Comparison of ENCODE assay signal across 8 cellular contexts in genomic region chr7:135169141-135169935, GRCh38. TPM values are rescaled to one million over a fixed set of nuclear protein-coding genes. Genes with fewer than 3 reads are reported as not detected.
DNase-seq lines count a peak whose midpoint lies in the region; ATAC-seq and TF ChIP-seq lines count a peak whose summit lies in the region.

No MANE protein-coding gene starts in this region.

- H3K27me3 ChIP-seq in heart left ventricle, result no peaks in the 10 kb centered on the region

- no peaks in the 10 kb centered on the region for H3K9me3 ChIP-seq in heart left ventricle

- peaks cover 0 to 41% (median 39%) of the 10 kb centered on the region in 9 donors for H3K36me3 ChIP-seq in heart left ventricle

- H3K9me3 Mint-ChIP-seq in activated T-helper 1 cell treated with anti-CD3 and anti-CD28 coated beads, Interleukin-12 subunit alpha, Interleukin-12 subunit beta, Interleukin-2, Interleukin-4 antibody, amounts not matched to agents 30 ng/mL and 10 ng/mL and 1 ng/mL, durations not matched to agents 14 hours and 24 hours and 36 hours, result no peaks in the 10 kb centered on the region
- H3K9me3 Mint-ChIP-seq in glutamatergic neuron (ENCODE audit: unreplicated experiment), result peaks cover 8% of the 10 kb centered on the region

- peak overlapping the region; percentile 83 to 100 (median 97) for H3K27ac ChIP-seq in heart left ventricle

- TF ChIP-seq POLR2A in heart left ventricle (IDR thresholded peaks at IDR 0.05), result no peak

- peaks cover 12 to 74% (median 60%) of the 10 kb centered on the region in 12 donors for H3K4me1 ChIP-seq in heart left ventricle

- H3K27ac Mint-ChIP-seq in activated T-helper 1 cell treated with anti-CD3 and anti-CD28 coated beads, Interleukin-12 subunit alpha, Interleukin-12 subunit beta, Interleukin-2, Interleukin-4 antibody, amounts not matched to agents 30 ng/mL and 10 ng/mL and 1 ng/mL, durations not matched to agents 14 hours and 24 hours and 36 hours, result peak overlapping the region; percentile 96
- H3K27ac Mint-ChIP-seq in glutamatergic neuron (ENCODE audit: unreplicated experiment), result peak overlapping the region; percentile 73

- H3K4me3 ChIP-seq in heart left ventricle, result peak overlapping the region; percentile 68 to 99 (median 87)
- H3K4me3 ChIP-seq in skeletal muscle cell (ENCODE audit: low read depth, low read length), result peak overlapping the region; percentile 86

- no peak for ATAC-seq in heart left ventricle
- peak; percentile 43 for ATAC-seq in HG02678 (IDR thresholded peaks at IDR 0.05; ENCODE audit: unreplicated experiment)

- peaks cover 38% of the 10 kb centered on the region for H3K4me1 Mint-ChIP-seq in activated T-helper 1 cell treated with anti-CD3 and anti-CD28 coated beads, Interleukin-12 subunit alpha, Interleukin-12 subunit beta, Interleukin-2, Interleukin-4 antibody, amounts not matched to agents 30 ng/mL and 10 ng/mL and 1 ng/mL, durations not matched to agents 14 hours and 24 hours and 36 hours (ENCODE audit: low read depth)
- H3K4me1 Mint-ChIP-seq in glutamatergic neuron (ENCODE audit: low read depth, unreplicated experiment), result peaks cover 9% of the 10 kb centered on the region

- peak overlapping the region; percentile 95 for H3K4me3 Mint-ChIP-seq in activated T-helper 1 cell treated with anti-CD3 and anti-CD28 coated beads, Interleukin-12 subunit alpha, Interleukin-12 subunit beta, Interleukin-2, Interleukin-4 antibody, amounts not matched to agents 30 ng/mL and 10 ng/mL and 1 ng/mL, durations not matched to agents 14 hours and 24 hours and 36 hours
- peak overlapping the region; percentile 93 for H3K4me3 Mint-ChIP-seq in glutamatergic neuron (ENCODE audit: unreplicated experiment)

- 68 to 73% (median 71%) methylated on average over 11 of the region's 11 CpGs for WGBS in heart left ventricle, 4 donors

- H3K36me3 Mint-ChIP-seq in activated T-helper 1 cell treated with anti-CD3 and anti-CD28 coated beads, Interleukin-12 subunit alpha, Interleukin-12 subunit beta, Interleukin-2, Interleukin-4 antibody, amounts not matched to agents 30 ng/mL and 10 ng/mL and 1 ng/mL, durations not matched to agents 14 hours and 24 hours and 36 hours (ENCODE audit: low read depth), result peaks cover 37% of the 10 kb centered on the region
- H3K36me3 Mint-ChIP-seq in glutamatergic neuron (ENCODE audit: unreplicated experiment), result no peaks in the 10 kb centered on the region

- TF ChIP-seq CTCF in heart left ventricle (IDR thresholded peaks at IDR 0.05) (peak in 6 of 12 donors; percentile 15 to 44 (median 36)), glutamatergic neuron (IDR thresholded peaks at IDR 0.05; ENCODE audit: partially characterized antibody, unreplicated experiment) (peak; percentile 31)

- DNase-seq in heart left ventricle (peak in 2 of 5 donors; percentile 44 to 65), cardiac septum (ENCODE audit: low spot score) (no peak), NCI-H526 treated with DMSO at 0.1 percent for 48 hours (lab: John Stamatoyannopoulos, UW) (peak; percentile 14), glutamatergic neuron (peak; percentile 58), skeletal muscle cell (ENCODE audit: low read depth) (no peak), COR-L47 (lab: John Stamatoyannopoulos, UW) (no peak)
- peak; percentile 38 for DNase-seq in activated T-helper 1 cell treated with anti-CD3 and anti-CD28 coated beads, Interleukin-12 subunit alpha, Interleukin-12 subunit beta, Interleukin-2, Interleukin-4 antibody, amounts not matched to agents 30 ng/mL and 10 ng/mL and 1 ng/mL, durations not matched to agents 14 hours and 24 hours and 36 hours (ENCODE audit: low spot score)

- intact Hi-C loops in heart left ventricle (cut with DNase I), result loop anchor here in 5 of 10 donors (5.0 to 10.0 kb wide), 4 partner anchors 182 to 485 kb away; partner anchors contain the start of genes AGBL3 (in 3 of the 5) and CALD1 (in 2 of the 5)
- intact Hi-C loops in cardiac septum (cut with DNase I), result no loop called here
- intact Hi-C loops in activated T-helper 1 cell treated with anti-CD3 and anti-CD28 coated beads, Interleukin-12 subunit alpha, Interleukin-12 subunit beta, Interleukin-2, Interleukin-4 antibody, amounts not matched to agents 30 ng/mL and 10 ng/mL and 1 ng/mL, durations not matched to agents 14 hours and 24 hours and 36 hours (cut with micrococcal nuclease), result loop anchor here (1.0 kb wide), 1 partner anchor 9 kb away; no protein-coding TSS in a partner anchor

- H3K27me3 Mint-ChIP-seq in activated T-helper 1 cell treated with anti-CD3 and anti-CD28 coated beads, Interleukin-12 subunit alpha, Interleukin-12 subunit beta, Interleukin-2, Interleukin-4 antibody, amounts not matched to agents 30 ng/mL and 10 ng/mL and 1 ng/mL, durations not matched to agents 14 hours and 24 hours and 36 hours (ENCODE audit: insufficient read depth), result no peaks in the 10 kb centered on the region
- peaks cover 1% of the 10 kb centered on the region for H3K27me3 Mint-ChIP-seq in glutamatergic neuron (ENCODE audit: unreplicated experiment)

RNA-seq across cellular contexts. Expression of gene CYREN, which starts 1.2 kb away (rescaled TPM):
- total RNA-seq in heart left ventricle, result 10 to 100 TPM; 18.4 to 35.8 (median 24.9) TPM
- polyA plus RNA-seq in heart left ventricle, result 10 to 100 TPM; 19.5 to 35.8 TPM
- total RNA-seq in cardiac septum, result 24.0 TPM
- total RNA-seq in activated T-helper 1 cell treated with anti-CD3 and anti-CD28 coated beads, Interleukin-12 subunit alpha, Interleukin-12 subunit beta, Interleukin-2, Interleukin-4 antibody, amounts not matched to agents 30 ng/mL and 10 ng/mL and 1 ng/mL, durations not matched to agents 14 hours and 24 hours and 36 hours, result 58.8 and 58.9 TPM in 2 replicates
- 33.3 TPM for total RNA-seq in glutamatergic neuron (ENCODE audit: unreplicated experiment)

RNA-seq across cellular contexts. Expression of gene TMEM140, which starts 21.5 kb away (rescaled TPM):
- total RNA-seq in heart left ventricle (100 to 1,000 TPM in 1 of 9 donors, 10 to 100 TPM in 8; 11.9 to 131 (median 29.5) TPM), cardiac septum (15.2 TPM), glutamatergic neuron (ENCODE audit: unreplicated experiment) (not detected)
- 10 to 100 TPM in 1 of 2 donors, 1 to 10 TPM in 1; 6.7 to 26.5 TPM for polyA plus RNA-seq in heart left ventricle
- total RNA-seq in activated T-helper 1 cell treated with anti-CD3 and anti-CD28 coated beads, Interleukin-12 subunit alpha, Interleukin-12 subunit beta, Interleukin-2, Interleukin-4 antibody, amounts not matched to agents 30 ng/mL and 10 ng/mL and 1 ng/mL, durations not matched to agents 14 hours and 24 hours and 36 hours, result 2.9 and 4.5 TPM in 2 replicates

RNA-seq across cellular contexts. Expression of gene WDR91, which starts 42.0 kb away (rescaled TPM):
- total RNA-seq in heart left ventricle, result 10 to 100 TPM in 1 of 9 donors, 1 to 10 TPM in 8; 3.4 to 11.4 (median 5.8) TPM
- 1 to 10 TPM; 3.0 to 4.4 TPM for polyA plus RNA-seq in heart left ventricle
- 5.2 TPM for total RNA-seq in cardiac septum
- total RNA-seq in activated T-helper 1 cell treated with anti-CD3 and anti-CD28 coated beads, Interleukin-12 subunit alpha, Interleukin-12 subunit beta, Interleukin-2, Interleukin-4 antibody, amounts not matched to agents 30 ng/mL and 10 ng/mL and 1 ng/mL, durations not matched to agents 14 hours and 24 hours and 36 hours, result 34.6 and 35.4 TPM in 2 replicates
- 24.5 TPM for total RNA-seq in glutamatergic neuron (ENCODE audit: unreplicated experiment)

Comparison
In these comparisons a context has a peak if more than half of its experiments do, and no peak if none do; other contexts are left out.
1. DNase-seq: peak in NCI-H526 treated with DMSO at 0.1 percent for 48 hours (single experiment), activated T-helper 1 cell treated with anti-CD3 and anti-CD28 coated beads, Interleukin-12 subunit alpha, Interleukin-12 subunit beta, Interleukin-2, Interleukin-4 antibody, amounts not matched to agents 30 ng/mL and 10 ng/mL and 1 ng/mL, durations not matched to agents 14 hours and 24 hours and 36 hours (single experiment) and glutamatergic neuron (single experiment); none in cardiac septum (single experiment), skeletal muscle cell (single experiment) and COR-L47 (single experiment).